Comparison of ENCODE assay signal across 14 cellular contexts in genomic region chr9:3730527-3730926, GRCh38.
DNase-seq lines count a peak whose midpoint lies in the region; ATAC-seq and TF ChIP-seq lines count a peak whose summit lies in the region.
"Had no signal": no experiment of that assay in that cellular context is flagged by ENCODE, and none has a peak within 500 bp of the region (broad histone marks: within the 10 kb centered on the region; RNA-seq: fewer than 3 reads in every experiment).

No MANE protein-coding gene starts in this region.

- no peaks in the 10 kb centered on the region for H3K9me3 Mint-ChIP-seq in activated T-helper 2 cell treated with anti-CD3 and anti-CD28 coated beads, Interferon-gamma antibody, Interleukin-2, Interleukin-4, amounts not matched to agents 10 μg/mL and 5 μg/mL and 100 μg/mL, durations not matched to agents 14 hours and 24 hours and 36 hours
- H3K9me3 Mint-ChIP-seq: activated CD4-positive, alpha-beta T cell treated with anti-CD3 and anti-CD28 coated beads, Interleukin-2, amount 10 ng/mL, durations not matched to agents 7 days and 5 days; T-cell had no signal

- no peaks in the 10 kb centered on the region for H3K27me3 ChIP-seq in SK-N-SH (ENCODE audit: insufficient read depth)
- no peaks in the 10 kb centered on the region for H3K27me3 ChIP-seq in upper lobe of left lung
- no peaks in the 10 kb centered on the region for H3K27me3 ChIP-seq in MG63
- H3K27me3 ChIP-seq: transverse colon had no signal

- CTCF ChIA-PET in SK-N-SH (lab: Yijun Ruan, JAX), result interaction anchor here (0.9 to 5.3 kb wide), 4 partner anchors 263 to 645 kb away, joined by 3 to 50 read pairs (median 16); no protein-coding TSS in a partner anchor

- H3K36me3 ChIP-seq in SK-N-SH (replicated peaks in 1 of 2; ENCODE audit: control insufficient read depth in 1 of 2, insufficient read depth in 2 of 2, low read length in 1 of 2) (no peaks in the 10 kb centered on the region), upper lobe of left lung (no peaks in the 10 kb centered on the region), MG63 (no peaks in the 10 kb centered on the region)
- H3K36me3 ChIP-seq: transverse colon had no signal

- H3K4me3 Mint-ChIP-seq in activated T-helper 2 cell treated with anti-CD3 and anti-CD28 coated beads, Interferon-gamma antibody, Interleukin-2, Interleukin-4, amounts not matched to agents 10 μg/mL and 5 μg/mL and 100 μg/mL, durations not matched to agents 14 hours and 24 hours and 36 hours (ENCODE audit: low read depth), result no peak overlapping the region
- H3K4me3 Mint-ChIP-seq: activated CD4-positive, alpha-beta T cell treated with anti-CD3 and anti-CD28 coated beads, Interleukin-2, amount 10 ng/mL, durations not matched to agents 7 days and 5 days; T-cell had no signal

- H3F3A ChIP-seq in SK-N-SH (replicated peaks; ENCODE audit: insufficient read depth), result no peaks in the 10 kb centered on the region

- H3K79me2 ChIP-seq in SK-N-SH (ENCODE audit: insufficient read depth), result no peaks in the 10 kb centered on the region

- peaks cover 37% of the 10 kb centered on the region for H3K4me1 Mint-ChIP-seq in activated T-helper 2 cell treated with anti-CD3 and anti-CD28 coated beads, Interferon-gamma antibody, Interleukin-2, Interleukin-4, amounts not matched to agents 10 μg/mL and 5 μg/mL and 100 μg/mL, durations not matched to agents 14 hours and 24 hours and 36 hours (ENCODE audit: low read depth)

- H2AFZ ChIP-seq in SK-N-SH (ENCODE audit: low read depth), result peak overlapping the region; percentile 63

- DNase-seq in SK-N-SH (no peak), islet precursor cell (no peak), upper lobe of left lung (no peak), MG63 (no peak)
- no peak for DNase-seq in activated T-helper 2 cell treated with anti-CD3 and anti-CD28 coated beads, Interferon-gamma antibody, Interleukin-2, Interleukin-4, amounts not matched to agents 10 μg/mL and 5 μg/mL and 100 μg/mL, durations not matched to agents 14 hours and 24 hours and 36 hours (ENCODE audit: low spot score)
- DNase-seq: activated CD4-positive, alpha-beta T cell treated with anti-CD3 and anti-CD28 coated beads, Interleukin-2, amount 10 ng/mL, durations not matched to agents 7 days and 5 days; NCI-H1092; NCI-H226; T-cell; transverse colon had no signal

- H3K9me2 ChIP-seq in SK-N-SH, result no peaks in the 10 kb centered on the region

- peaks cover 0 to 4% of the 10 kb centered on the region in 2 experiments; a peak in 1 of 4 replicates for H3K4me1 ChIP-seq in SK-N-SH (ENCODE audit: control insufficient read depth in 1 of 2, insufficient read depth in 2 of 2, low read depth in 1 of 2, low read length in 1 of 2)
- peaks cover 6 to 11% (median 9%) of the 10 kb centered on the region in 4 donors for H3K4me1 ChIP-seq in upper lobe of left lung

- H3K9ac ChIP-seq in SK-N-SH, result no peak overlapping the region

- H4K20me1 ChIP-seq in SK-N-SH (ENCODE audit: insufficient read depth), result no peaks in the 10 kb centered on the region

- H3K9me3 ChIP-seq in SK-N-SH (no peaks in the 10 kb centered on the region), upper lobe of left lung (no peaks in the 10 kb centered on the region), MG63 (no peaks in the 10 kb centered on the region)
- H3K9me3 ChIP-seq: transverse colon had no signal

- no peak overlapping the region for H3K4me2 ChIP-seq in SK-N-SH

- no peaks in the 10 kb centered on the region for H3K27me3 Mint-ChIP-seq in activated T-helper 2 cell treated with anti-CD3 and anti-CD28 coated beads, Interferon-gamma antibody, Interleukin-2, Interleukin-4, amounts not matched to agents 10 μg/mL and 5 μg/mL and 100 μg/mL, durations not matched to agents 14 hours and 24 hours and 36 hours (ENCODE audit: low read depth)
- H3K27me3 Mint-ChIP-seq: activated CD4-positive, alpha-beta T cell treated with anti-CD3 and anti-CD28 coated beads, Interleukin-2, amount 10 ng/mL, durations not matched to agents 7 days and 5 days; T-cell had no signal

- no peak for TF ChIP-seq POLR2A in upper lobe of left lung (IDR thresholded peaks at IDR 0.05)

- peak overlapping the region; percentile 86 for H3K27ac Mint-ChIP-seq in activated T-helper 2 cell treated with anti-CD3 and anti-CD28 coated beads, Interferon-gamma antibody, Interleukin-2, Interleukin-4, amounts not matched to agents 10 μg/mL and 5 μg/mL and 100 μg/mL, durations not matched to agents 14 hours and 24 hours and 36 hours
- H3K27ac Mint-ChIP-seq: T-cell had no signal

- intact Hi-C loops in activated T-helper 2 cell treated with anti-CD3 and anti-CD28 coated beads, Interferon-gamma antibody, Interleukin-2, Interleukin-4, amounts not matched to agents 10 μg/mL and 5 μg/mL and 100 μg/mL, durations not matched to agents 14 hours and 24 hours and 36 hours (cut with micrococcal nuclease), result loop anchor here (1.0 to 5.0 kb wide), 3 partner anchors 137 to 372 kb away; partner anchors contain the start of gene RFX3

- TF ChIP-seq EP300 in SK-N-SH (IDR thresholded peaks at IDR 0.05; ENCODE audit: borderline replicate concordance in 1 of 2, low read depth in 1 of 2, low read length in 1 of 2), result no peak
- TF ChIP-seq EP300 in upper lobe of left lung (IDR thresholded peaks at IDR 0.05), result no peak

- TF ChIP-seq CTCF in SK-N-SH (IDR thresholded peaks at IDR 0.05) (no peak), upper lobe of left lung (IDR thresholded peaks at IDR 0.05) (no peak)

- no peak overlapping the region for H3K4me3 ChIP-seq in SK-N-SH (ENCODE audit: low read depth in 2 of 2, low read length in 1 of 2)
- no peak overlapping the region for H3K4me3 ChIP-seq in upper lobe of left lung
- H3K4me3 ChIP-seq in MG63, result no peak overlapping the region
- H3K4me3 ChIP-seq: transverse colon had no signal

- POLR2A ChIA-PET in SK-N-SH (lab: Yijun Ruan, JAX), result no interaction called here

- ATAC-seq in SK-N-SH treated with all-trans-retinoic acid at 6 μM for 48 hours (no peak), GM19455 (IDR thresholded peaks at IDR 0.05; ENCODE audit: unreplicated experiment) (peak; percentile 46), HG03066 (IDR thresholded peaks at IDR 0.05; ENCODE audit: low read depth, unreplicated experiment) (peak; percentile 45), upper lobe of left lung (ENCODE audit: low FRiP score in 2 of 2) (no peak)
- ATAC-seq: T-cell had no signal

- no peaks in the 10 kb centered on the region for H3K36me3 Mint-ChIP-seq in activated T-helper 2 cell treated with anti-CD3 and anti-CD28 coated beads, Interferon-gamma antibody, Interleukin-2, Interleukin-4, amounts not matched to agents 10 μg/mL and 5 μg/mL and 100 μg/mL, durations not matched to agents 14 hours and 24 hours and 36 hours (ENCODE audit: low read depth)
- H3K36me3 Mint-ChIP-seq: T-cell had no signal

- 79% methylated on average over 2 of the region's 2 CpGs for WGBS in SK-N-SH (ENCODE audit: low lambda C conversion rate)
- WGBS in upper lobe of left lung, 2 donors, result 76 to 86% methylated on average over 2 of the region's 2 CpGs

- no peak overlapping the region for H3K27ac ChIP-seq in SK-N-SH (ENCODE audit: low read depth in 2 of 2, low read length in 1 of 2)
- no peak overlapping the region for H3K27ac ChIP-seq in upper lobe of left lung
- H3K27ac ChIP-seq: 22Rv1, transverse colon had no signal

- no peak for TF ChIP-seq RAD21 in SK-N-SH (IDR thresholded peaks at IDR 0.05; ENCODE audit: low read length)

TF ChIP-seq in SK-N-SH, 30 proteins besides CTCF, POLR2A, EP300 and RAD21 (continues in another document):
- TF ChIP-seq TCF12 (IDR thresholded peaks at IDR 0.05) (no peak), NFIC (IDR thresholded peaks at IDR 0.05; ENCODE audit: borderline replicate concordance) (no peak), RFX5 (IDR thresholded peaks at IDR 0.05; ENCODE audit: low read length) (no peak), ELF1 (IDR thresholded peaks at IDR 0.05) (no peak), SIN3A (IDR thresholded peaks at IDR 0.05; ENCODE audit: borderline replicate concordance, low read depth, low read length) (no peak), MXI1 (IDR thresholded peaks at IDR 0.05; ENCODE audit: low read depth, low read length) (no peak), GABPA (IDR thresholded peaks at IDR 0.05; ENCODE audit: low read depth) (no peak), CHD2 (IDR thresholded peaks at IDR 0.05; ENCODE audit: low read length, partially characterized antibody) (no peak), MEF2A (IDR thresholded peaks at IDR 0.05; ENCODE audit: borderline replicate concordance, low read depth) (no peak), EZH2phosphoT487 (IDR thresholded peaks at IDR 0.05; ENCODE audit: borderline replicate concordance, low read depth) (no peak), GATA2 (CRISPR knock-in tag; IDR thresholded peaks at IDR 0.05) (no peak)

TF ChIP-seq in SK-N-SH treated with all-trans-retinoic acid at 6 μM for 48 hours, 23 proteins besides CTCF, POLR2A, EP300 and RAD21 (continues in another document):
- TF ChIP-seq CSDC2 (CRISPR knock-in tag; IDR thresholded peaks at IDR 0.05), result no peak
- no peak for TF ChIP-seq POU6F1 (CRISPR knock-in tag; IDR thresholded peaks at IDR 0.05; ENCODE audit: borderline replicate concordance, low read depth)

Comparison
In these comparisons a context has a peak if more than half of its experiments do, and no peak if none do; other contexts are left out.
1. ATAC-seq: peak in GM19455 (single experiment) and HG03066 (single experiment); none in SK-N-SH treated with all-trans-retinoic acid at 6 μM for 48 hours (single experiment) and upper lobe of left lung (0 of 2).